Comparison of ENCODE assay signal across 2 cellular contexts in genomic region chr11:32829157-32829679, GRCh38.
TF ChIP-seq lines count a peak whose summit lies in the region.

No MANE protein-coding gene starts in this region.

TF ChIP-seq in IMR-90, 13 proteins besides CTCF, POLR2A, EP300 and RAD21 (continued from another document):
- TF ChIP-seq MXI1 (IDR thresholded peaks at IDR 0.05; ENCODE audit: borderline replicate concordance, low read depth, low read length) (no peak), CHD1 (IDR thresholded peaks at IDR 0.05; ENCODE audit: low read depth, low read length) (no peak), RFX5 (IDR thresholded peaks at IDR 0.05; ENCODE audit: low read depth, low read length) (no peak), NFE2L2 (IDR thresholded peaks at IDR 0.05; ENCODE audit: low read depth, low read length) (no peak), MAZ (IDR thresholded peaks at IDR 0.05; ENCODE audit: borderline replicate concordance, low read depth, low read length) (no peak), FOS (IDR thresholded peaks at IDR 0.05; ENCODE audit: low read depth, low read length) (no peak), SMC3 (IDR thresholded peaks at IDR 0.05; ENCODE audit: low read depth, low read length) (no peak), CEBPB (IDR thresholded peaks at IDR 0.05; ENCODE audit: low read depth, low read length) (no peak)
- TF ChIP-seq, protein P1, sequence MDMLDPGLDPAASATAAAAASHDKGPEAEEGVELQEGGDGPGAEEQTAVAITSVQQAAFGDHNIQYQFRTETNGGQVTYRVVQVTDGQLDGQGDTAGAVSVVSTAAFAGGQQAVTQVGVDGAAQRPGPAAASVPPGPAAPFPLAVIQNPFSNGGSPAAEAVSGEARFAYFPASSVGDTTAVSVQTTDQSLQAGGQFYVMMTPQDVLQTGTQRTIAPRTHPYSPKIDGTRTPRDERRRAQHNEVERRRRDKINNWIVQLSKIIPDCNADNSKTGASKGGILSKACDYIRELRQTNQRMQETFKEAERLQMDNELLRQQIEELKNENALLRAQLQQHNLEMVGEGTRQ (IDR thresholded peaks at IDR 0.05; ENCODE audit: low read depth, low read length), result no peak

TF ChIP-seq in liver, 16 proteins besides CTCF, POLR2A, EP300 and RAD21 (continued from another document):
- TF ChIP-seq, protein P2, sequence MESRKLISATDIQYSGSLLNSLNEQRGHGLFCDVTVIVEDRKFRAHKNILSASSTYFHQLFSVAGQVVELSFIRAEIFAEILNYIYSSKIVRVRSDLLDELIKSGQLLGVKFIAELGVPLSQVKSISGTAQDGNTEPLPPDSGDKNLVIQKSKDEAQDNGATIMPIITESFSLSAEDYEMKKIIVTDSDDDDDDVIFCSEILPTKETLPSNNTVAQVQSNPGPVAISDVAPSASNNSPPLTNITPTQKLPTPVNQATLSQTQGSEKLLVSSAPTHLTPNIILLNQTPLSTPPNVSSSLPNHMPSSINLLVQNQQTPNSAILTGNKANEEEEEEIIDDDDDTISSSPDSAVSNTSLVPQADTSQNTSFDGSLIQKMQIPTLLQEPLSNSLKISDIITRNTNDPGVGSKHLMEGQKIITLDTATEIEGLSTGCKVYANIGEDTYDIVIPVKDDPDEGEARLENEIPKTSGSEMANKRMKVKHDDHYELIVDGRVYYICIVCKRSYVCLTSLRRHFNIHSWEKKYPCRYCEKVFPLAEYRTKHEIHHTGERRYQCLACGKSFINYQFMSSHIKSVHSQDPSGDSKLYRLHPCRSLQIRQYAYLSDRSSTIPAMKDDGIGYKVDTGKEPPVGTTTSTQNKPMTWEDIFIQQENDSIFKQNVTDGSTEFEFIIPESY (IDR thresholded peaks at IDR 0.05), result no peak
- TF ChIP-seq SP1 (IDR thresholded peaks at IDR 0.05) (peak; percentile 29), JUND (IDR thresholded peaks at IDR 0.05) (peak in 1 of 2 donors; percentile 20), REST (IDR thresholded peaks at IDR 0.05) (peak; percentile 45)
